In genomic region chr18:29007986-29008654, GRCh38 we compare ENCODE assay signal across 34 cellular contexts.
"Had no signal": no experiment of that assay in that cellular context is flagged by ENCODE, and none has a peak within 500 bp of the region (broad histone marks: within the 10 kb centered on the region; RNA-seq: fewer than 3 reads in every experiment).

No MANE protein-coding gene starts in this region.

- H3K9ac ChIP-seq: KMS-11, SK-N-SH had no signal

- H3K4me1 ChIP-seq: breast epithelium, Peyer's patch, SJSA1 had no signal

- ATAC-seq: activated CD8-positive, alpha-beta T cell treated with anti-CD3 and anti-CD28 coated beads for 36 hours; activated T-cell treated with anti-CD3 and anti-CD28 coated beads, Interleukin-2, amount 50 U/mL, for 72 hours; activated T-helper 17 cell treated with anti-CD3 and anti-CD28 coated beads, Interleukin-2, amount 50 U/mL, for 72 hours; PC-3 had no signal

- H3K4me2 ChIP-seq: KMS-11, SK-N-SH had no signal

- FAIRE-seq: TTC549 had no signal

- H3K36me3 ChIP-seq: breast epithelium, Peyer's patch, SJSA1 had no signal

- DNase-seq: activated CD4-positive, alpha-beta T cell treated with anti-CD3 and anti-CD28 coated beads, Interleukin-2, amount 10 ng/mL, durations not matched to agents 24 days and 14 days; activated CD4-positive, alpha-beta T cell treated with anti-CD3 and anti-CD28 coated beads, Interleukin-2, amount 50 U/mL, for 4 hours; activated CD8-positive, alpha-beta T cell treated with anti-CD3 and anti-CD28 coated beads for 36 hours; activated effector memory CD4-positive, alpha-beta T cell treated with anti-CD3 and anti-CD28 coated beads, Interleukin-2, amount 50 U/mL, for 16 hours; activated naive CD4-positive, alpha-beta T cell; activated naive CD4-positive, alpha-beta T cell treated with anti-CD3 and anti-CD28 coated beads, Interleukin-2, amount 50 U/mL, for 16 hours; activated naive CD8-positive, alpha-beta T cell treated with anti-CD3 and anti-CD28 coated beads for 36 hours; activated T-cell treated with anti-CD3 and anti-CD28 coated beads, Interleukin-2, amount 50 U/mL, for 1 hour; activated T-cell treated with anti-CD3 and anti-CD28 coated beads, Interleukin-2, amount 50 U/mL, for 72 hours; amniotic stem cell; aorta; MM.1S; MV-4-11; NCI-H1092 treated with DMSO at 0.1 percent for 48 hours; NCI-H1417; NCI-H146; NCI-H187; NCI-H2029 treated with DMSO at 0.1 percent for 48 hours; NCI-H2107; NCI-H2171; NCI-H510A; NCI-H526; NCI-H748 treated with DMSO at 0.1 percent for 48 hours; NK-92 treated with Interleukin-12 subunit alpha and Interleukin-12 subunit beta, amount 100 ng/mL, for 24 hours; PC-3; Peyer's patch; RPMI8226; SHP77 treated with DMSO at 0.1 percent for 48 hours; SK-N-SH had no signal

- H3K4me3 ChIP-seq: breast epithelium, Peyer's patch, SJSA1 had no signal

- H3K9me3 ChIP-seq: breast epithelium, Peyer's patch, SJSA1, SK-N-SH had no signal

- H3K27ac ChIP-seq: breast epithelium, KMS-11, Peyer's patch, SJSA1 had no signal

- H3K27me3 ChIP-seq: breast epithelium, Peyer's patch, SJSA1 had no signal
